In the genomic region with DNA sequence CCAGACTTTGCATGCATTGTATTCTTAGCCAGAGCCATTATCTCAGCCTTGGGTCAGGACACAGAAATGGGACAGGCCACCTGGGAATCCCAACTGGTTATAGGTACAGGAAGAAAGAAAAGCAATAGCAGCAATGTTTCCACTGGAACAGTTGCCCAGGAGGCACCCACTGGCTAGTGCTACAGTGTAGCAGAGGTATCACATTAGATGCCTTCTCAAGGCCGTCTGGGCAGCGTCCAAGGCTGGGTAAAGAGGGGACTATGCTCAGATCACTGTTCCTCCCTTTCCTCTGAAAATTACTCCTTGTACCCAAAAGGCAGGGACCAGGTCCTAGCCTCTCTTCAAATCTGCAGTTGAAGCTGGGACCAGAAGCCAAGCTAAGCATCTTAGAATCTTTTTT, we compare ENCODE assay signal across 23 cellular contexts. TPM values are rescaled to one million over a fixed set of nuclear protein-coding genes. Genes with fewer than 3 reads are reported as not detected.
A peak's percentile ranks its signal among the peaks of the same experiment; 100 is the strongest.
DNase-seq lines count a peak whose midpoint lies in the region; ATAC-seq and TF ChIP-seq lines count a peak whose summit lies in the region.
"Had no signal": no experiment of that assay in that cellular context is flagged by ENCODE, and none has a peak within 500 bp of the region (broad histone marks: within the 10 kb centered on the region; RNA-seq: fewer than 3 reads in every experiment).

No MANE protein-coding gene starts in this region.

- peak overlapping the region in 2 of 11 experiments; percentile 12 to 36; a peak in 2 of 22 replicates for H3K27ac ChIP-seq in BLaER1 treated with 17β-estradiol and CSF1 and Interleukin-3, amounts not matched to agents 10 nM and 100 nM
- no peak overlapping the region for H3K27ac ChIP-seq in CD4-positive, alpha-beta memory T cell (ENCODE audit: low read depth, low read length)
- H3K27ac ChIP-seq in testis, result peak overlapping the region in 1 of 2 donors; percentile 26
- H3K27ac ChIP-seq: HL-60, SK-N-MC had no signal

- no peak for ATAC-seq in naive thymus-derived CD8-positive, alpha-beta T cell
- ATAC-seq: GM12878, HCT116 had no signal

- no peak for TF ChIP-seq POLR2A in testis (IDR thresholded peaks at IDR 0.05)

- peaks cover 19 to 59% (median 35%) of the 10 kb centered on the region in 4 donors for H3K4me1 Mint-ChIP-seq in CD4-positive, alpha-beta memory T cell
- peaks cover 17 to 54% (median 48%) of the 10 kb centered on the region in 4 donors for H3K4me1 Mint-ChIP-seq in naive thymus-derived CD8-positive, alpha-beta T cell

- no peak overlapping the region for H3K4me3 Mint-ChIP-seq in CD4-positive, alpha-beta memory T cell
- H3K4me3 Mint-ChIP-seq in naive thymus-derived CD8-positive, alpha-beta T cell, result no peak overlapping the region

- intact Hi-C loops in CD4-positive, alpha-beta memory T cell (cut with micrococcal nuclease), result no loop called here
- intact Hi-C loops in testis (cut with DNase I; ENCODE audit: low total_unique reads), result no loop called here

- no peaks in the 10 kb centered on the region for H3K27me3 ChIP-seq in BLaER1 treated with 17β-estradiol and CSF1 and Interleukin-3, amounts not matched to agents 10 nM and 100 nM
- no peaks in the 10 kb centered on the region for H3K27me3 ChIP-seq in CD4-positive, alpha-beta memory T cell (ENCODE audit: insufficient read depth, low read length)
- no peaks in the 10 kb centered on the region for H3K27me3 ChIP-seq in testis

- H3K27ac Mint-ChIP-seq in CD4-positive, alpha-beta memory T cell, result peak overlapping the region in 4 of 7 donors; percentile 41 to 76 (median 54)
- peak overlapping the region in 8 of 10 donors; percentile 5 to 76 (median 40) for H3K27ac Mint-ChIP-seq in naive thymus-derived CD8-positive, alpha-beta T cell

- H3K9me3 Mint-ChIP-seq in CD4-positive, alpha-beta memory T cell, result no peaks in the 10 kb centered on the region
- no peaks in the 10 kb centered on the region for H3K9me3 Mint-ChIP-seq in naive thymus-derived CD8-positive, alpha-beta T cell

- peak overlapping the region in 8 of 11 experiments; percentile 17 to 99 (median 64); a peak in 12 of 22 replicates for H3K4me2 ChIP-seq in BLaER1 treated with 17β-estradiol and CSF1 and Interleukin-3, amounts not matched to agents 10 nM and 100 nM

- peaks cover 21 to 34% (median 29%) of the 10 kb centered on the region in 11 experiments for H3K36me3 ChIP-seq in BLaER1 treated with 17β-estradiol and CSF1 and Interleukin-3, amounts not matched to agents 10 nM and 100 nM
- H3K36me3 ChIP-seq in CD4-positive, alpha-beta memory T cell (ENCODE audit: insufficient read depth, low read length), result peaks cover 22% of the 10 kb centered on the region
- no peaks in the 10 kb centered on the region for H3K36me3 ChIP-seq in testis (ENCODE audit: low read depth, missing control alignments)

- H4K20me1 ChIP-seq in BLaER1 treated with 17β-estradiol and CSF1 and Interleukin-3, amounts not matched to agents 10 nM and 100 nM, result peaks cover 0 to 3% (median 0%) of the 10 kb centered on the region in 11 experiments; a peak in 1 of 22 replicates

- H3K4me1 ChIP-seq in BLaER1 treated with 17β-estradiol and CSF1 and Interleukin-3, amounts not matched to agents 10 nM and 100 nM, result peaks cover 56 to 85% (median 78%) of the 10 kb centered on the region in 10 experiments
- peaks cover 29% of the 10 kb centered on the region for H3K4me1 ChIP-seq in CD4-positive, alpha-beta memory T cell (ENCODE audit: insufficient read depth, low read length)
- peaks cover 22% of the 10 kb centered on the region for H3K4me1 ChIP-seq in testis

- no peaks in the 10 kb centered on the region for H3K27me3 Mint-ChIP-seq in CD4-positive, alpha-beta memory T cell
- H3K27me3 Mint-ChIP-seq in naive thymus-derived CD8-positive, alpha-beta T cell, result no peaks in the 10 kb centered on the region

- no peak overlapping the region for H3K9ac ChIP-seq in BLaER1 treated with 17β-estradiol and CSF1 and Interleukin-3, amounts not matched to agents 10 nM and 100 nM

- DNase-seq in CD4-positive, alpha-beta memory T cell, result no peak
- DNase-seq in naive thymus-derived CD8-positive, alpha-beta T cell, result no peak
- DNase-seq in testis (peak; percentile 89), SW 1271 (lab: John Stamatoyannopoulos, UW) (no peak), DMS 273 (lab: John Stamatoyannopoulos, UW; ENCODE audit: unreplicated experiment) (no peak)
- no peak for DNase-seq in stimulated activated CD4-positive, alpha-beta T cell treated with anti-CD3 and anti-CD28 coated beads, Interleukin-2, amount 100 ng/mL, for 48 hours
- DNase-seq: Caco-2, DMS 273 treated with DMSO at 0.1 percent for 48 hours, DMS79, EL, GDM1, NCI-H1048, NCI-H1417, NCI-H1694, NCI-H2029 treated with DMSO at 0.1 percent for 48 hours, NCI-H2227 treated with DMSO at 0.1 percent for 48 hours, NCI-H526 treated with DMSO at 0.1 percent for 48 hours, SHP77 treated with DMSO at 0.1 percent for 48 hours had no signal

- no peaks in the 10 kb centered on the region for H3K9me3 ChIP-seq in BLaER1 treated with 17β-estradiol and CSF1 and Interleukin-3, amounts not matched to agents 10 nM and 100 nM (replicated peaks in 1 of 11)
- H3K9me3 ChIP-seq in CD4-positive, alpha-beta memory T cell (ENCODE audit: control insufficient read depth in 1 of 2, low read length in 2 of 2), result no peaks in the 10 kb centered on the region
- H3K9me3 ChIP-seq in testis, result no peaks in the 10 kb centered on the region
- H3K9me3 ChIP-seq: Caco-2 had no signal

- peaks cover 9 to 24% of the 10 kb centered on the region in 2 donors for H3K36me3 Mint-ChIP-seq in CD4-positive, alpha-beta memory T cell
- H3K36me3 Mint-ChIP-seq in naive thymus-derived CD8-positive, alpha-beta T cell, result peaks cover 0 to 21% (median 0%) of the 10 kb centered on the region in 3 donors

- WGBS in testis, 2 donors, result 31 to 47% methylated on average over 2 of the region's 2 CpGs

- POLR2A ChIA-PET in CD4-positive, alpha-beta memory T cell (lab: Charles Lee; ENCODE audit: partially characterized antibody), result interaction anchor here (0.9 to 1.2 kb wide), 2 partner anchors 14 to 189 kb away, joined by 3 read pairs; no protein-coding TSS in a partner anchor
- POLR2A ChIA-PET in naive thymus-derived CD8-positive, alpha-beta T cell (lab: Charles Lee), result interaction anchor here (0.6 to 1.5 kb wide), 3 partner anchors 9 to 25 kb away, joined by 3 to 8 read pairs (median 4); no protein-coding TSS in a partner anchor

- H3K4me3 ChIP-seq in BLaER1 treated with 17β-estradiol and CSF1 and Interleukin-3, amounts not matched to agents 10 nM and 100 nM, result no peak overlapping the region
- H3K4me3 ChIP-seq in CD4-positive, alpha-beta memory T cell (ENCODE audit: low read length in 2 of 2), result no peak overlapping the region
- no peak overlapping the region for H3K4me3 ChIP-seq in testis
- H3K4me3 ChIP-seq: GM12878, SK-N-MC had no signal

- TF ChIP-seq CTCF in testis (IDR thresholded peaks at IDR 0.05), result no peak

- CTCF ChIA-PET in CD4-positive, alpha-beta memory T cell (lab: Charles Lee; ENCODE audit: partially characterized antibody), result interaction anchor here (0.7 kb wide), 2 partner anchors 17 to 27 kb away, joined by 4 read pairs; no protein-coding TSS in a partner anchor

RNA-seq across cellular contexts. Expression of a gene that starts 2.6 kb away (rescaled TPM):
- total RNA-seq in CD4-positive, alpha-beta memory T cell, result 1 to 10 TPM; 7.4 to 9.8 TPM
- polyA plus RNA-seq in CD4-positive, alpha-beta memory T cell, result 1 to 10 TPM; 1.2 to 5.2 TPM
- total RNA-seq in naive thymus-derived CD8-positive, alpha-beta T cell, result 10 to 100 TPM; 11.1 to 13.2 TPM
- polyA plus RNA-seq in naive thymus-derived CD8-positive, alpha-beta T cell, result 1 to 10 TPM; 4.3 to 6.0 (median 4.4) TPM
- 10 to 100 TPM; 22.2 to 24.6 TPM for total RNA-seq in testis
- 15.6 TPM for polyA plus RNA-seq in testis (ENCODE audit: insufficient read depth, low read depth, low replicate concordance)

RNA-seq across cellular contexts. Expression of a gene that starts 7.0 kb away (rescaled TPM):
- total RNA-seq in CD4-positive, alpha-beta memory T cell, result 10 to 100 TPM; 21.6 to 21.9 TPM
- polyA plus RNA-seq in CD4-positive, alpha-beta memory T cell, result 10 to 100 TPM; 36.3 to 47.3 TPM
- total RNA-seq in naive thymus-derived CD8-positive, alpha-beta T cell, result 10 to 100 TPM; 14.7 to 14.9 TPM
- polyA plus RNA-seq in naive thymus-derived CD8-positive, alpha-beta T cell, result 10 to 100 TPM; 29.5 to 35.2 (median 32.6) TPM
- 10 to 100 TPM; 46.5 to 62.5 TPM for total RNA-seq in testis
- 54.5 TPM for polyA plus RNA-seq in testis (ENCODE audit: insufficient read depth, low read depth, low replicate concordance)

RNA-seq across cellular contexts. Expression of a gene that starts 7.1 kb away (rescaled TPM):
- 100 to 1,000 TPM; 121 to 130 TPM for total RNA-seq in CD4-positive, alpha-beta memory T cell
- 100 to 1,000 TPM; 283 to 445 TPM for polyA plus RNA-seq in CD4-positive, alpha-beta memory T cell
- total RNA-seq in naive thymus-derived CD8-positive, alpha-beta T cell, result 100 to 1,000 TPM; 120 to 121 TPM
- polyA plus RNA-seq in naive thymus-derived CD8-positive, alpha-beta T cell, result 100 to 1,000 TPM; 302 to 384 (median 322) TPM
- 100 to 1,000 TPM; 159 to 212 TPM for total RNA-seq in testis
- 78.6 TPM for polyA plus RNA-seq in testis (ENCODE audit: insufficient read depth, low read depth, low replicate concordance)

RNA-seq across cellular contexts. Expression of a gene that starts 11.9 kb away (rescaled TPM):
- 100 to 1,000 TPM; 112 to 113 TPM for total RNA-seq in CD4-positive, alpha-beta memory T cell
- 10 to 100 TPM; 12.3 to 54.3 TPM for polyA plus RNA-seq in CD4-positive, alpha-beta memory T cell
- total RNA-seq in naive thymus-derived CD8-positive, alpha-beta T cell, result 100 to 1,000 TPM; 132 to 147 TPM
- polyA plus RNA-seq in naive thymus-derived CD8-positive, alpha-beta T cell, result 10 to 100 TPM; 21.4 to 49.6 (median 27.1) TPM
- 10 to 100 TPM; 32.0 to 49.7 TPM for total RNA-seq in testis
- 49.1 TPM for polyA plus RNA-seq in testis (ENCODE audit: insufficient read depth, low read depth, low replicate concordance)

RNA-seq across cellular contexts. Expression of a gene that starts 15.8 kb away (rescaled TPM):
- under 1 TPM in 1 of 2 experiments, not detected in 1; 0.47 TPM for total RNA-seq in CD4-positive, alpha-beta memory T cell
- polyA plus RNA-seq in CD4-positive, alpha-beta memory T cell, result not detected
- total RNA-seq in naive thymus-derived CD8-positive, alpha-beta T cell, result 1 to 10 TPM; 2.8 to 3.1 TPM
- polyA plus RNA-seq in naive thymus-derived CD8-positive, alpha-beta T cell, result 1 to 10 TPM in 1 of 3 donors, under 1 TPM in 2; 0.53 to 1.0 (median 0.66) TPM
- 10 to 100 TPM; 37.6 to 45.2 TPM for total RNA-seq in testis
- polyA plus RNA-seq in testis (ENCODE audit: insufficient read depth, low read depth, low replicate concordance), result 82.8 TPM
